ENCODE assay signal across 1 cellular context in genomic region chr3:50337175-50337861, GRCh38.
TF ChIP-seq lines count a peak whose summit lies in the region.

No MANE protein-coding gene starts in this region.

TF ChIP-seq in HEK293, 187 proteins besides CTCF, POLR2A, EP300 and RAD21 (continued from another document):
- TF ChIP-seq PBX3 (CRISPR knock-in tag; IDR thresholded peaks at IDR 0.05) (no peak), EGR2 (tag by site-specific recombination; IDR thresholded peaks at IDR 0.05; ENCODE audit: low read depth) (peak; percentile 83), ZNF2 (tag by site-specific recombination; IDR thresholded peaks at IDR 0.05) (peak; percentile 70; the same call in 1 of the 2 replicates), ZNF777 (tag by site-specific recombination; IDR thresholded peaks at IDR 0.05; ENCODE audit: borderline replicate concordance) (no peak), PATZ1 (tag by site-specific recombination; IDR thresholded peaks at IDR 0.05) (peak; percentile 95), ZNF785 (tag by site-specific recombination; IDR thresholded peaks at IDR 0.05) (0 out of 2 replicates have a peak, but pooled peaks have one; percentile 44), ZFP3 (tag by site-specific recombination; IDR thresholded peaks at IDR 0.05; ENCODE audit: low read depth) (no peak), PRDM10 (tag by site-specific recombination; IDR thresholded peaks at IDR 0.05) (peak; percentile 19; the same call in 1 of the 2 replicates), OSR2 (tag by site-specific recombination; IDR thresholded peaks at IDR 0.05) (no peak), ZNF473 (tag by site-specific recombination; IDR thresholded peaks at IDR 0.05) (no peak), ZNF221 (tag by site-specific recombination; IDR thresholded peaks at IDR 0.05; ENCODE audit: borderline replicate concordance) (no peak), ZNF174 (tag by site-specific recombination; IDR thresholded peaks at IDR 0.05) (no peak), ZNF692 (tag by site-specific recombination; IDR thresholded peaks at IDR 0.05) (peak; percentile 59), GLI4 (tag by site-specific recombination; IDR thresholded peaks at IDR 0.05) (no peak), ZNF514 (tag by site-specific recombination; IDR thresholded peaks at IDR 0.05) (no peak), ZNF214 (tag by site-specific recombination; IDR thresholded peaks at IDR 0.05; ENCODE audit: borderline replicate concordance) (no peak), KLF7 (tag by site-specific recombination; IDR thresholded peaks at IDR 0.05; ENCODE audit: borderline replicate concordance) (0 out of 2 replicates have a peak, but pooled peaks have one; percentile 21), ZNF549 (tag by site-specific recombination; IDR thresholded peaks at IDR 0.05) (no peak), ZNF184 (tag by site-specific recombination; IDR thresholded peaks at IDR 0.05) (no peak), ZNF555 (tag by site-specific recombination; conservative IDR thresholded peaks at IDR 0.05) (no peak), ZNF792 (tag by site-specific recombination; IDR thresholded peaks at IDR 0.05) (no peak)
